In the genomic region with DNA sequence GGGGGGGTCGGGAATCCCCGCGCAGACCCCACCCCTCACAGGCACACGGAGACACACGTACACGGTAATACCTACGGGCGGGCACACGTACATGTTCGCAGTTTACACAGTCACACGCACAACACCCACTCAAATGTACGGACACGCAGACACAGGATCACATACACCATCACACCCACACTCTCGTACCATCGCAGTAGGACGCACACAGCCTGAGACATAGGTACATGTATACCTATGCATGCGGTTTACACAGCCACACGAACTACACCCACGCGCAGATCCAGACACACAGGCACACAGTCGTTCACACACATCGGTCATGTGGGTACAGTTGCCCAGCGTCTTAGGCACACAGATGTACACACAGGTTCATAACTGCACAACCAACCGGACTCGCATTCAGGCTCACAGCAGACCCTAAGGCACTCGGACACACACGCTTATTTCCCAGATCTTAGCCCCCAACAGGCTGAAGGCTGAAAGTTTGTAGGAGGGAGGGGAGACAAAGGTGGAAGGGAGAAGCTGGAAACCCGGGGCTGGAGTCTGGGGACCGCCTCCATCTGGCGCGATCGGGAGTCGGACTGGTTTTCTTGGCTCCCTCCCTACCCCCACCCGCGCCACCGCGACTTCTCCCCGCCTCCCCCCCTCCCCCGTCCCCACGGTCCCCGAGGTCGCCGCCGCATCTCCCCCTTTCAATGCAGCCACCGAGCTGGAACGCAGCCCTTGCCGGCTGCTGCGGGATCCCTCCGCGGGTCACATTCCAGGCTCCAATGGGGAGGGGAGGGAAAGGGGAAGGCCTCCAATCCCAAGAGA, we compare ENCODE assay signal across 8 cellular contexts. TPM values are rescaled to one million over a fixed set of nuclear protein-coding genes. Genes with fewer than 3 reads are reported as not detected.
DNase-seq lines count a peak whose midpoint lies in the region; ATAC-seq and TF ChIP-seq lines count a peak whose summit lies in the region.

No MANE protein-coding gene starts in this region.

- H3K4me1 ChIP-seq in OCI-LY3 (ENCODE audit: low read length) (no peaks in the 10 kb centered on the region), hepatocyte (ENCODE audit: insufficient read depth) (peaks cover 44% of the 10 kb centered on the region), skeletal muscle tissue (ENCODE audit: control insufficient read depth in 3 of 3, insufficient read depth in 3 of 3, low read length in 3 of 3) (peaks cover 10 to 15% (median 12%) of the 10 kb centered on the region in 3 donors)

- DNase-seq in amniotic epithelial cell (ENCODE audit: low read depth) (peak; percentile 35), hepatocyte (ENCODE audit: low spot score) (peak; percentile 70), NOMO-1 treated with dmso at 0.1 percent for 144 hours (lab: John Stamatoyannopoulos, UW; ENCODE audit: unreplicated experiment) (no peak), NCI-H1694 treated with DMSO at 0.1 percent for 48 hours (lab: John Stamatoyannopoulos, UW) (no peak)

- no peak overlapping the region for H3K9ac ChIP-seq in OCI-LY3 (ENCODE audit: low read length)
- peak overlapping the region in 2 of 3 donors; percentile 4 to 66 for H3K9ac ChIP-seq in skeletal muscle tissue (ENCODE audit: low read depth in 1 of 3, low read length in 3 of 3)

- H4K20me1 ChIP-seq in OCI-LY3 (ENCODE audit: insufficient read depth, low read length) (no peaks in the 10 kb centered on the region), hepatocyte (ENCODE audit: insufficient read depth, poor library complexity, severe bottlenecking) (peaks cover 3% of the 10 kb centered on the region)

- no peaks in the 10 kb centered on the region for H3K9me2 ChIP-seq in hepatocyte (replicated peaks; ENCODE audit: insufficient read depth)

- WGBS in hepatocyte (ENCODE audit: low lambda C conversion rate, missing lambda C conversion rate), result 3% methylated on average over 30 of the region's 50 CpGs

- H3K9me3 ChIP-seq in OCI-LY3 (ENCODE audit: insufficient read depth, low read length), result no peaks in the 10 kb centered on the region
- H3K9me3 ChIP-seq in hepatocyte (ENCODE audit: low read depth), result no peaks in the 10 kb centered on the region
- no peaks in the 10 kb centered on the region for H3K9me3 ChIP-seq in skeletal muscle tissue (ENCODE audit: control insufficient read depth in 3 of 3, low read length in 3 of 3)

- H3K79me2 ChIP-seq in OCI-LY3 (ENCODE audit: low read length) (no peaks in the 10 kb centered on the region), hepatocyte (peaks cover 89% of the 10 kb centered on the region)

- H3K27me3 ChIP-seq in OCI-LY3 (ENCODE audit: low read depth, low read length), result 0 out of 2 replicates have a peak, but pooled peaks cover 3% of the 10 kb centered on the region
- no peaks in the 10 kb centered on the region for H3K27me3 ChIP-seq in hepatocyte
- no peaks in the 10 kb centered on the region for H3K27me3 ChIP-seq in skeletal muscle tissue (ENCODE audit: control insufficient read depth in 3 of 3, insufficient read depth in 3 of 3, low read length in 3 of 3)

- no peak overlapping the region for H2AFZ ChIP-seq in OCI-LY3 (ENCODE audit: low read depth, low read length)
- H2AFZ ChIP-seq in hepatocyte, result peak overlapping the region; percentile 38

- no peak for TF ChIP-seq CTCF in OCI-LY3 (IDR thresholded peaks at IDR 0.05; ENCODE audit: low read depth, low read length)
- TF ChIP-seq CTCF in hepatocyte (IDR thresholded peaks at IDR 0.05; ENCODE audit: poor library complexity), result no peak

- no peaks in the 10 kb centered on the region for H3K36me3 ChIP-seq in OCI-LY3 (replicated peaks; ENCODE audit: low read depth, low read length)
- H3K36me3 ChIP-seq in hepatocyte (replicated peaks; ENCODE audit: insufficient read depth, low read depth), result no peaks in the 10 kb centered on the region
- H3K36me3 ChIP-seq in skeletal muscle tissue (ENCODE audit: control insufficient read depth in 3 of 3, insufficient read depth in 3 of 3, low read length in 3 of 3), result no peaks in the 10 kb centered on the region

- H3K27ac ChIP-seq in OCI-LY3 (ENCODE audit: low read length), result no peak overlapping the region
- peak overlapping the region; percentile 97 for H3K27ac ChIP-seq in hepatocyte
- no peak overlapping the region for H3K27ac ChIP-seq in skeletal muscle tissue (ENCODE audit: low read depth, low read length)

- ATAC-seq in GM21381 (IDR thresholded peaks at IDR 0.05; ENCODE audit: unreplicated experiment) (peak; percentile 16), HG03520 (IDR thresholded peaks at IDR 0.05; ENCODE audit: unreplicated experiment) (no peak)

- H3K4me2 ChIP-seq in OCI-LY3 (ENCODE audit: low read length) (peak overlapping the region; percentile 71), hepatocyte (peak overlapping the region; percentile 94)

- peak overlapping the region; percentile 85 for H3K4me3 ChIP-seq in OCI-LY3 (ENCODE audit: low read length)
- H3K4me3 ChIP-seq in hepatocyte, result peak overlapping the region; percentile 77
- peak overlapping the region; percentile 73 to 86 (median 75) for H3K4me3 ChIP-seq in skeletal muscle tissue (ENCODE audit: low read length in 3 of 3)

RNA-seq across cellular contexts. Expression of gene SYNC, which starts 51.9 kb away (rescaled TPM):
- 7.6 and 9.0 TPM in 2 replicates for total RNA-seq in hepatocyte
- polyA plus RNA-seq in hepatocyte, result 6.8 and 6.9 TPM in 2 replicates
- 38.6 TPM for total RNA-seq in skeletal muscle tissue

Comparison
In these comparisons a context has a peak if more than half of its experiments do, and no peak if none do; other contexts are left out.
1. DNase-seq: peak in amniotic epithelial cell (single experiment) and hepatocyte (single experiment); none in NOMO-1 treated with dmso at 0.1 percent for 144 hours (single experiment) and NCI-H1694 treated with DMSO at 0.1 percent for 48 hours (single experiment).
2. Peak in every context shown above with its lines, with median percentiles within 50 percentile points of each other: H3K4me3 ChIP-seq.